21 cellular contexts compared by ENCODE assay signal in genomic region chr1:218324226-218324580, GRCh38.
"Had no signal": no experiment of that assay in that cellular context is flagged by ENCODE, and none has a peak within 500 bp of the region (broad histone marks: within the 10 kb centered on the region; RNA-seq: fewer than 3 reads in every experiment).

No MANE protein-coding gene starts in this region.

- H3K27me3 ChIP-seq: esophagus muscularis mucosa, gastrocnemius medialis, heart right ventricle, left lung, neutrophil, sigmoid colon, suprapubic skin, thyroid gland, uterus had no signal

- H3K27ac ChIP-seq: epithelial cell of prostate, esophagus muscularis mucosa, gastrocnemius medialis, heart right ventricle, left lung, lower lobe of right lung, neutrophil, psoas muscle, sigmoid colon, skin epidermis, suprapubic skin, thyroid gland, uterus had no signal

- H3K27ac Mint-ChIP-seq: memory B cell, nephron progenitor cell, type B pancreatic cell had no signal

- DNase-seq: effector memory CD4-positive, alpha-beta T cell; gastrocnemius medialis; heart right ventricle; hypothalamus; lower lobe of right lung; midbrain; nephron progenitor cell; psoas muscle; stimulated activated CD4-positive, alpha-beta T cell treated with anti-CD3 and anti-CD28 coated beads, Interleukin-12 subunit alpha, Interleukin-12 subunit beta, amount 100 ng/mL, for 4 hours; stimulated activated naive CD4-positive, alpha-beta T cell; thyroid gland; uterus had no signal

- H3K4me1 ChIP-seq: esophagus muscularis mucosa, gastrocnemius medialis, heart right ventricle, left lung, lower lobe of right lung, psoas muscle, sigmoid colon, suprapubic skin, thyroid gland, uterus had no signal

- H3K36me3 ChIP-seq: uterus had no signal

- H3K4me3 Mint-ChIP-seq: memory B cell, nephron progenitor cell, type B pancreatic cell had no signal

- H3K9me3 Mint-ChIP-seq: memory B cell, nephron progenitor cell, type B pancreatic cell had no signal

- H3K4me3 ChIP-seq: esophagus muscularis mucosa, gastrocnemius medialis, heart right ventricle, left lung, lower lobe of right lung, psoas muscle, sigmoid colon, skin epidermis, suprapubic skin, thyroid gland, uterus had no signal

- H3K27me3 Mint-ChIP-seq: memory B cell, type B pancreatic cell had no signal

- ATAC-seq: gastrocnemius medialis, left lung, psoas muscle had no signal

- H3K4me1 Mint-ChIP-seq: memory B cell, nephron progenitor cell had no signal

- H3K9me3 ChIP-seq: esophagus muscularis mucosa, gastrocnemius medialis, heart right ventricle, left lung, lower lobe of right lung, neutrophil, psoas muscle, sigmoid colon, suprapubic skin, thyroid gland, uterus had no signal
